In genomic region chr15:85499498-85499897, GRCh38 we compare ENCODE assay signal across 10 cellular contexts.
A peak's percentile ranks its signal among the peaks of the same experiment; 100 is the strongest.
DNase-seq lines count a peak whose midpoint lies in the region; ATAC-seq and TF ChIP-seq lines count a peak whose summit lies in the region.
"Had no signal": no experiment of that assay in that cellular context is flagged by ENCODE, and none has a peak within 500 bp of the region (broad histone marks: within the 10 kb centered on the region; RNA-seq: fewer than 3 reads in every experiment).

No MANE protein-coding gene starts in this region.

- ATAC-seq in upper lobe of left lung (ENCODE audit: low FRiP score in 2 of 2), result no peak

- intact Hi-C loops in activated T-helper 1 cell treated with anti-CD3 and anti-CD28 coated beads, Interleukin-12 subunit alpha, Interleukin-12 subunit beta, Interleukin-2, Interleukin-4 antibody, amounts not matched to agents 30 ng/mL and 10 ng/mL and 1 ng/mL, durations not matched to agents 14 hours and 24 hours and 36 hours (cut with micrococcal nuclease), result no loop called here

- no peak for TF ChIP-seq EP300 in upper lobe of left lung (IDR thresholded peaks at IDR 0.05)

- peaks cover 87% of the 10 kb centered on the region for H3K4me1 Mint-ChIP-seq in nephron progenitor cell
- H3K4me1 Mint-ChIP-seq in activated T-helper 1 cell treated with anti-CD3 and anti-CD28 coated beads, Interleukin-12 subunit alpha, Interleukin-12 subunit beta, Interleukin-2, Interleukin-4 antibody, amounts not matched to agents 30 ng/mL and 10 ng/mL and 1 ng/mL, durations not matched to agents 14 hours and 24 hours and 36 hours (ENCODE audit: low read depth), result peaks cover 43% of the 10 kb centered on the region

- no peaks in the 10 kb centered on the region for H3K36me3 ChIP-seq in adipocyte (ENCODE audit: control insufficient read depth, insufficient read depth, low read length, severe bottlenecking)
- no peaks in the 10 kb centered on the region for H3K36me3 ChIP-seq in upper lobe of left lung
- H3K36me3 ChIP-seq: HAP-1 had no signal

- TF ChIP-seq POLR2A in upper lobe of left lung (IDR thresholded peaks at IDR 0.05), result no peak

- H3K27me3 ChIP-seq in adipocyte (replicated peaks; ENCODE audit: control insufficient read depth, insufficient read depth, low read length) (no peaks in the 10 kb centered on the region), upper lobe of left lung (no peaks in the 10 kb centered on the region)

- H3K9ac ChIP-seq in adipocyte (ENCODE audit: low read length), result no peak overlapping the region

- DNase-seq in DMS53 (lab: John Stamatoyannopoulos, UW) (peak; percentile 73), NCI-H187 (lab: John Stamatoyannopoulos, UW) (peak; percentile 22 to 75), adipocyte (ENCODE audit: low read depth) (no peak), nephron progenitor cell (no peak), upper lobe of left lung (no peak)
- DNase-seq in effector CD8-positive, alpha-beta T cell (lab: John Stamatoyannopoulos, UW), result no peak
- no peak for DNase-seq in activated T-helper 1 cell treated with anti-CD3 and anti-CD28 coated beads, Interleukin-12 subunit alpha, Interleukin-12 subunit beta, Interleukin-2, Interleukin-4 antibody, amounts not matched to agents 30 ng/mL and 10 ng/mL and 1 ng/mL, durations not matched to agents 14 hours and 24 hours and 36 hours (ENCODE audit: low spot score)
- DNase-seq in stimulated activated CD4-positive, alpha-beta T cell treated with anti-CD3 and anti-CD28 coated beads, Interleukin-2, amount 100 ng/mL, for 48 hours, result no peak
- DNase-seq: nucleus accumbens had no signal

- 51 to 66% methylated on average over 5 of the region's 5 CpGs for WGBS in upper lobe of left lung, 2 donors

- H3K4me3 Mint-ChIP-seq in nephron progenitor cell, result peak overlapping the region; percentile 7
- H3K4me3 Mint-ChIP-seq in activated T-helper 1 cell treated with anti-CD3 and anti-CD28 coated beads, Interleukin-12 subunit alpha, Interleukin-12 subunit beta, Interleukin-2, Interleukin-4 antibody, amounts not matched to agents 30 ng/mL and 10 ng/mL and 1 ng/mL, durations not matched to agents 14 hours and 24 hours and 36 hours, result no peak overlapping the region

- peak overlapping the region; percentile 82 for H3K27ac Mint-ChIP-seq in nephron progenitor cell
- H3K27ac Mint-ChIP-seq in activated T-helper 1 cell treated with anti-CD3 and anti-CD28 coated beads, Interleukin-12 subunit alpha, Interleukin-12 subunit beta, Interleukin-2, Interleukin-4 antibody, amounts not matched to agents 30 ng/mL and 10 ng/mL and 1 ng/mL, durations not matched to agents 14 hours and 24 hours and 36 hours, result no peak overlapping the region

- peaks cover 22% of the 10 kb centered on the region for H3K4me1 ChIP-seq in adipocyte (ENCODE audit: control insufficient read depth, insufficient read depth, low read length)
- H3K4me1 ChIP-seq in upper lobe of left lung, result peaks cover 26 to 53% (median 44%) of the 10 kb centered on the region in 4 donors

- peak overlapping the region in 1 of 4 donors; percentile 65 for H3K27ac ChIP-seq in upper lobe of left lung

- H3K9me3 ChIP-seq in adipocyte (ENCODE audit: control insufficient read depth, low read length) (no peaks in the 10 kb centered on the region), upper lobe of left lung (no peaks in the 10 kb centered on the region)
- H3K9me3 ChIP-seq: HAP-1 had no signal

- no peaks in the 10 kb centered on the region for H3K36me3 Mint-ChIP-seq in nephron progenitor cell (ENCODE audit: low read depth)
- no peaks in the 10 kb centered on the region for H3K36me3 Mint-ChIP-seq in activated T-helper 1 cell treated with anti-CD3 and anti-CD28 coated beads, Interleukin-12 subunit alpha, Interleukin-12 subunit beta, Interleukin-2, Interleukin-4 antibody, amounts not matched to agents 30 ng/mL and 10 ng/mL and 1 ng/mL, durations not matched to agents 14 hours and 24 hours and 36 hours (ENCODE audit: low read depth)

- no peaks in the 10 kb centered on the region for H3K27me3 Mint-ChIP-seq in nephron progenitor cell (ENCODE audit: low read depth, poor library complexity)
- H3K27me3 Mint-ChIP-seq in activated T-helper 1 cell treated with anti-CD3 and anti-CD28 coated beads, Interleukin-12 subunit alpha, Interleukin-12 subunit beta, Interleukin-2, Interleukin-4 antibody, amounts not matched to agents 30 ng/mL and 10 ng/mL and 1 ng/mL, durations not matched to agents 14 hours and 24 hours and 36 hours (ENCODE audit: insufficient read depth), result no peaks in the 10 kb centered on the region

- TF ChIP-seq CTCF in nephron progenitor cell (IDR thresholded peaks at IDR 0.05) (no peak), upper lobe of left lung (IDR thresholded peaks at IDR 0.05) (no peak)

- no peaks in the 10 kb centered on the region for H3K9me3 Mint-ChIP-seq in nephron progenitor cell
- H3K9me3 Mint-ChIP-seq in activated T-helper 1 cell treated with anti-CD3 and anti-CD28 coated beads, Interleukin-12 subunit alpha, Interleukin-12 subunit beta, Interleukin-2, Interleukin-4 antibody, amounts not matched to agents 30 ng/mL and 10 ng/mL and 1 ng/mL, durations not matched to agents 14 hours and 24 hours and 36 hours, result no peaks in the 10 kb centered on the region

- peak overlapping the region; percentile 15 for H3K4me3 ChIP-seq in adipocyte (ENCODE audit: low read length)
- H3K4me3 ChIP-seq in upper lobe of left lung, result no peak overlapping the region
- H3K4me3 ChIP-seq: HAP-1 had no signal

Comparison
In these comparisons a context has a peak if more than half of its experiments do, and no peak if none do; other contexts are left out.
1. DNase-seq: peak in DMS53 (single experiment) and NCI-H187 (2 of 2); none in adipocyte (single experiment), nephron progenitor cell (single experiment), effector CD8-positive, alpha-beta T cell (single experiment), upper lobe of left lung (0 of 2), activated T-helper 1 cell treated with anti-CD3 and anti-CD28 coated beads, Interleukin-12 subunit alpha, Interleukin-12 subunit beta, Interleukin-2, Interleukin-4 antibody, amounts not matched to agents 30 ng/mL and 10 ng/mL and 1 ng/mL, durations not matched to agents 14 hours and 24 hours and 36 hours (single experiment) and stimulated activated CD4-positive, alpha-beta T cell treated with anti-CD3 and anti-CD28 coated beads, Interleukin-2, amount 100 ng/mL, for 48 hours (0 of 2).